11 cellular contexts compared by ENCODE assay signal in genomic region chr4:76802546-76803021, GRCh38.
A peak's percentile ranks its signal among the peaks of the same experiment; 100 is the strongest.
DNase-seq lines count a peak whose midpoint lies in the region; ATAC-seq and TF ChIP-seq lines count a peak whose summit lies in the region.
"Had no signal": no experiment of that assay in that cellular context is flagged by ENCODE, and none has a peak within 500 bp of the region (broad histone marks: within the 10 kb centered on the region; RNA-seq: fewer than 3 reads in every experiment).

No MANE protein-coding gene starts in this region.

- no peak overlapping the region for H2BK5ac ChIP-seq in H9 (ENCODE audit: insufficient read length, low read length)

- no peak overlapping the region for H3K4ac ChIP-seq in H9 (ENCODE audit: low read depth, low read length)

- H3K9me3 Mint-ChIP-seq in H9 (peaks cover 9 to 14% of the 10 kb centered on the region in 2 experiments; a peak in 4 of 5 replicates), chondrocyte (ENCODE audit: low read depth) (peaks cover 4% of the 10 kb centered on the region)

- H3K27ac Mint-ChIP-seq in H9 (peak overlapping the region in 1 of 3 experiments; percentile 18; a peak in 1 of 7 replicates), chondrocyte (ENCODE audit: unreplicated experiment) (peak overlapping the region; percentile 60)

- no peak overlapping the region for H2AFZ ChIP-seq in H9 (ENCODE audit: low read length)

- H3K14ac ChIP-seq in H9 (ENCODE audit: insufficient read depth, low read length): 0 out of 2 replicates have a peak overlapping the region, but pooled peaks have one; percentile 50

- H2BK12ac ChIP-seq in H9 (ENCODE audit: insufficient read length, low read depth, low read length): no peak overlapping the region

- H2AK5ac ChIP-seq in H9 (ENCODE audit: insufficient read length, low read length): no peak overlapping the region

- H3K4me1 ChIP-seq in H9 (ENCODE audit: insufficient read depth, low read length) (peaks cover 4% of the 10 kb centered on the region; the same call in 1 of the 2 replicates), sigmoid colon (no peaks in the 10 kb centered on the region)
- H3K4me1 ChIP-seq: body of pancreas had no signal

- H3K36me3 Mint-ChIP-seq in H9 (ENCODE audit: insufficient read depth in 1 of 3, low read depth in 3 of 3) (peaks cover 0 to 9% (median 1%) of the 10 kb centered on the region in 3 experiments; a peak in 4 of 7 replicates), chondrocyte (ENCODE audit: low read depth) (no peaks in the 10 kb centered on the region)

- H3K79me1 ChIP-seq in H9 (ENCODE audit: insufficient read depth, low read depth, low read length, poor library complexity, severe bottlenecking): no peaks in the 10 kb centered on the region

- peak overlapping the region; percentile 63 to 76 for H3K4me3 Mint-ChIP-seq in H9
- no peak overlapping the region for H3K4me3 Mint-ChIP-seq in chondrocyte (ENCODE audit: unreplicated experiment)

- H3K27ac ChIP-seq in H9 (ENCODE audit: insufficient read length, low read depth, low read length) (no peak overlapping the region), sigmoid colon (peak overlapping the region in 3 of 4 donors; percentile 6 to 51 (median 24))
- H3K27ac ChIP-seq: body of pancreas, C4-2B had no signal

- ATAC-seq in HG03159 (IDR thresholded peaks at IDR 0.05; ENCODE audit: unreplicated experiment): no peak

- no peak overlapping the region for H4K91ac ChIP-seq in H9 (ENCODE audit: insufficient read length, low read depth, low read length)

- H2BK20ac ChIP-seq in H9 (ENCODE audit: low read depth, low read length, poor library complexity, severe bottlenecking): no peak overlapping the region

- H3K4me2 ChIP-seq in H9 (ENCODE audit: insufficient read depth, insufficient read length, low read length): peak overlapping the region; percentile 72

- no peak for TF ChIP-seq EP300 in sigmoid colon (IDR thresholded peaks at IDR 0.05)

- no peak overlapping the region for H2BK120ac ChIP-seq in H9 (ENCODE audit: low read depth, low read length, poor library complexity, severe bottlenecking)

- H3K36me3 ChIP-seq in sigmoid colon: no peaks in the 10 kb centered on the region

- peaks cover 26 to 32% of the 10 kb centered on the region in 2 experiments for H3K4me1 Mint-ChIP-seq in H9
- peaks cover 30% of the 10 kb centered on the region for H3K4me1 Mint-ChIP-seq in chondrocyte (ENCODE audit: low read depth)

- TF ChIP-seq CTCF in H9 (conservative IDR thresholded peaks at IDR 0.05): no peak
- TF ChIP-seq CTCF in chondrocyte (IDR thresholded peaks at IDR 0.05): no peak
- TF ChIP-seq CTCF in sigmoid colon (IDR thresholded peaks at IDR 0.05): no peak

- H3K79me2 ChIP-seq in H9 (ENCODE audit: insufficient read depth, low read length): no peaks in the 10 kb centered on the region

- H3K23me2 ChIP-seq in H9 (ENCODE audit: insufficient read length, low read depth, low read length, poor library complexity, severe bottlenecking): peaks cover 7% of the 10 kb centered on the region

- H3T11ph ChIP-seq in H9 (ENCODE audit: low read length): no peak overlapping the region

- no peak overlapping the region for H3K23ac ChIP-seq in H9 (ENCODE audit: insufficient read length, low read depth, low read length)

- H3K27me3 ChIP-seq in H9 (ENCODE audit: insufficient read depth, low read length): no peaks in the 10 kb centered on the region
- H3K27me3 ChIP-seq in sigmoid colon: no peaks in the 10 kb centered on the region
- H3K27me3 ChIP-seq: body of pancreas had no signal

- H3K27me3 Mint-ChIP-seq in H9 (ENCODE audit: low read depth): peaks cover 24% of the 10 kb centered on the region
- H3K27me3 Mint-ChIP-seq in chondrocyte (ENCODE audit: low read depth): no peaks in the 10 kb centered on the region

- no peak overlapping the region for H4K5ac ChIP-seq in H9 (ENCODE audit: insufficient read length, low read depth, low read length)

- intact Hi-C loops in sigmoid colon (cut with DNase I): no loop called here

- no peak overlapping the region for H3K18ac ChIP-seq in H9 (ENCODE audit: insufficient read length, low read depth, low read length)

- no peak overlapping the region for H3K4me3 ChIP-seq in sigmoid colon
- H3K4me3 ChIP-seq: body of pancreas had no signal

- no peaks in the 10 kb centered on the region for H4K20me1 ChIP-seq in H9 (ENCODE audit: control insufficient read depth, insufficient read depth, insufficient read length)

- no peak overlapping the region for H2BK15ac ChIP-seq in H9 (ENCODE audit: low read depth, low read length)

- H3K56ac ChIP-seq in H9 (ENCODE audit: insufficient read length, low read depth, low read length): no peak overlapping the region

- H4K8ac ChIP-seq in H9 (replicated peaks; ENCODE audit: insufficient read length, low read depth, low read length): no peak overlapping the region

- no peak for TF ChIP-seq POLR2A in sigmoid colon (IDR thresholded peaks at IDR 0.05)

- no CpG with 5 or more reads among the region's 7 CpGs for whole genome bisulfite sequencing in H9 (ENCODE audit: extremely low coverage, insufficient read length, low lambda C conversion rate)
- 59 to 79% methylated on average over 7 of the region's 7 CpGs for WGBS in sigmoid colon, 2 donors

- H3K9me3 ChIP-seq in H9 (ENCODE audit: control insufficient read depth, low read depth, low read length) (no peaks in the 10 kb centered on the region), sigmoid colon (no peaks in the 10 kb centered on the region)
- H3K9me3 ChIP-seq: body of pancreas had no signal

- H3K9ac ChIP-seq in H9 (ENCODE audit: extremely low read depth, insufficient read length, low read length): no peak overlapping the region

- DNase-seq in H9: peak; percentile 38
- no peak for DNase-seq in chondrocyte (ENCODE audit: low spot score)
- DNase-seq in iPS-NIHi7 (ENCODE audit: extremely low spot score): peak; percentile 58
- DNase-seq in sigmoid colon: no peak
- DNase-seq in NCI-H2081 (lab: John Stamatoyannopoulos, UW): no peak
- no peak for DNase-seq in activated naive CD4-positive, alpha-beta T cell treated with Interleukin-2 at 50 U/mL for 16 hours
- DNase-seq in Kasumi-1 (lab: John Stamatoyannopoulos, UW): no peak
- DNase-seq: body of pancreas, NCI-H2029 had no signal

Comparison
In these comparisons a context has a peak if more than half of its experiments do, and no peak if none do; other contexts are left out.
1. DNase-seq: peak in H9 (single experiment) and iPS-NIHi7 (single experiment); none in chondrocyte (single experiment), sigmoid colon (single experiment), NCI-H2081 (0 of 2), activated naive CD4-positive, alpha-beta T cell treated with Interleukin-2 at 50 U/mL for 16 hours (single experiment) and Kasumi-1 (0 of 2).